In genomic region chr12:88471641-88472040, GRCh38 we compare ENCODE assay signal across 11 cellular contexts.
DNase-seq lines count a peak whose midpoint lies in the region; ATAC-seq, FAIRE-seq and TF ChIP-seq lines count a peak whose summit lies in the region.
"Had no signal": no experiment of that assay in that cellular context is flagged by ENCODE, and none has a peak within 500 bp of the region (broad histone marks: within the 10 kb centered on the region; RNA-seq: fewer than 3 reads in every experiment).

No MANE protein-coding gene starts in this region.

- H3K4me1 ChIP-seq in MM.1S (ENCODE audit: low read length) = no peaks in the 10 kb centered on the region
- H3K4me1 ChIP-seq: BLaER1 had no signal

- in situ Hi-C loops in ACHN (cut with HindIII; ENCODE audit: low pct_ligation_motif_present, low pct_unique_long_range_greater_than_20kb, low sequenced_read_pairs) = no loop called here

- TF ChIP-seq CTCF in cardiac fibroblast (IDR thresholded peaks at IDR 0.05; ENCODE audit: low read depth, low read length) (no peak), MM.1S (IDR thresholded peaks at IDR 0.05; ENCODE audit: low read length) (no peak)

- no peak overlapping the region for H3K9ac ChIP-seq in MM.1S (ENCODE audit: low read length)
- H3K9ac ChIP-seq: BLaER1 had no signal

- no peaks in the 10 kb centered on the region for H3K9me2 ChIP-seq in MM.1S (replicated peaks; ENCODE audit: insufficient read depth, low read length)

- no peak overlapping the region for H3K4me3 ChIP-seq in cardiac fibroblast (replicated peaks in 1 of 2; ENCODE audit: low read depth in 2 of 2, low read length in 2 of 2)
- H3K4me3 ChIP-seq in MM.1S (ENCODE audit: low read length) = no peak overlapping the region
- H3K4me3 ChIP-seq: BLaER1 had no signal

- DNase-seq in ACHN = peak; percentile 61
- DNase-seq in HTR-8/SVneo (ENCODE audit: insufficient read length, low spot score) = no peak
- peak; percentile 64 to 85 for DNase-seq in cardiac fibroblast (ENCODE audit: low read depth in 2 of 2)
- DNase-seq in kidney glomerular epithelial cell (lab: John Stamatoyannopoulos, UW) = peak; percentile 14
- DNase-seq in stimulated activated CD4-positive, alpha-beta T cell treated with anti-CD3 and anti-CD28 coated beads, Interleukin-15, amount 100 ng/mL, for 24 hours = no peak
- DNase-seq in MM.1S = no peak
- no peak for DNase-seq in NCI-H1930 (lab: John Stamatoyannopoulos, UW)
- DNase-seq: effector memory CD8-positive, alpha-beta T cell; MV-4-11 had no signal

- H3K27me3 ChIP-seq in MM.1S (replicated peaks; ENCODE audit: insufficient read depth, low read length) = no peaks in the 10 kb centered on the region
- H3K27me3 ChIP-seq: BLaER1 had no signal

- no peak for ATAC-seq in HG03108 (IDR thresholded peaks at IDR 0.05; ENCODE audit: unreplicated experiment)
- ATAC-seq: effector memory CD8-positive, alpha-beta T cell had no signal

- no peaks in the 10 kb centered on the region for H3K79me2 ChIP-seq in MM.1S (ENCODE audit: low read length)

- no peaks in the 10 kb centered on the region for H3K9me3 ChIP-seq in MM.1S (replicated peaks; ENCODE audit: insufficient read depth, low read length)

- no peaks in the 10 kb centered on the region for H3F3A ChIP-seq in MM.1S (ENCODE audit: insufficient read depth, low read length)

- peak; percentile 28 for FAIRE-seq in HTR-8/SVneo (lab: Jason Lieb, UNC)

- H3K36me3 ChIP-seq in MM.1S (replicated peaks; ENCODE audit: insufficient read depth, low read length) = no peaks in the 10 kb centered on the region
- H3K36me3 ChIP-seq: BLaER1 had no signal

- no peak overlapping the region for H2AFZ ChIP-seq in MM.1S (ENCODE audit: low read length)

- H4K20me1 ChIP-seq in MM.1S (ENCODE audit: insufficient read depth, low read length) = no peaks in the 10 kb centered on the region
- H4K20me1 ChIP-seq: BLaER1 had no signal

- H3K27ac ChIP-seq in MM.1S (ENCODE audit: low read length) = no peak overlapping the region
- H3K27ac ChIP-seq: BLaER1 had no signal

- no peak overlapping the region for H3K4me2 ChIP-seq in MM.1S (ENCODE audit: low read depth, low read length)
- H3K4me2 ChIP-seq: BLaER1 had no signal

Comparison
In these comparisons a context has a peak if more than half of its experiments do, and no peak if none do; other contexts are left out.
1. DNase-seq: peak in ACHN (single experiment), cardiac fibroblast (2 of 2) and kidney glomerular epithelial cell (single experiment); none in HTR-8/SVneo (single experiment), stimulated activated CD4-positive, alpha-beta T cell treated with anti-CD3 and anti-CD28 coated beads, Interleukin-15, amount 100 ng/mL, for 24 hours (single experiment), MM.1S (single experiment) and NCI-H1930 (0 of 2).